ENCODE assay signal across 12 cellular contexts in the genomic region with DNA sequence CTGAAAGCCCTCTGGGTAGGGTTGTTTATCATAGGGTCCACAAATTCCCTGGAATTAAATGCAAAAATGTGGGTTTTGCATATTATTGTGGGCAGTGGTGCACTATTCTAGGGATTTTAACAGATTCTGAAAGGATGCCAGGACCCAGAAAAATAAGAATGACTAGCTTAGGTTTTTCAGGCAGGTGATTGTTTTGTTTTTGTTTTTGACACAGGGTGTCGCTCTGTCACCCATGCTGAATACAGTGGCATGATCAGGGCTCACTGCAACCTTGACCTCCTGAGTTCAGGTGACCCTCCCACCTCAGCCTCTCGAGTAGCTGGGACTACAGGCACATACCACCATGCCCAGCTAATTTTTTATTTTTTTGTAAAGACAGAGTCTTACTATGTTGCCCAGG. TPM values are rescaled to one million over a fixed set of nuclear protein-coding genes. Genes with fewer than 3 reads are reported as not detected.
DNase-seq lines count a peak whose midpoint lies in the region; ATAC-seq and TF ChIP-seq lines count a peak whose summit lies in the region.
"Had no signal": no experiment of that assay in that cellular context is flagged by ENCODE, and none has a peak within 500 bp of the region (broad histone marks: within the 10 kb centered on the region; RNA-seq: fewer than 3 reads in every experiment).

No MANE protein-coding gene starts in this region.

- H3K9me3 ChIP-seq in body of pancreas (no peaks in the 10 kb centered on the region), liver (ENCODE audit: control insufficient read depth in 4 of 4, low read length in 3 of 4) (no peaks in the 10 kb centered on the region), Karpas-422 (ENCODE audit: low read length) (no peaks in the 10 kb centered on the region)

- H3K4me2 ChIP-seq in Karpas-422 (ENCODE audit: low read depth, low read length, poor library complexity, severe bottlenecking): no peak overlapping the region

- ATAC-seq in body of pancreas: no peak

- H4K20me1 ChIP-seq in Karpas-422 (ENCODE audit: insufficient read depth, low read depth, low read length): no peaks in the 10 kb centered on the region

- H3K4me1 ChIP-seq in body of pancreas: peaks cover 11% of the 10 kb centered on the region
- peaks cover 0 to 11% (median 4%) of the 10 kb centered on the region in 4 donors for H3K4me1 ChIP-seq in liver (ENCODE audit: control insufficient read depth in 4 of 4, insufficient read depth in 4 of 4, low read length in 3 of 4)
- peaks cover 11% of the 10 kb centered on the region for H3K4me1 ChIP-seq in Karpas-422 (ENCODE audit: low read length)

- intact Hi-C loops in body of pancreas (cut with DNase I): no loop called here

- TF ChIP-seq POLR2A in body of pancreas (IDR thresholded peaks at IDR 0.05): no peak

- H3K36me3 ChIP-seq in body of pancreas (replicated peaks in 1 of 2; ENCODE audit: insufficient read depth in 1 of 2, low read depth in 2 of 2) (peaks cover 0 to 2% of the 10 kb centered on the region in 2 donors), liver (ENCODE audit: control insufficient read depth in 4 of 4, insufficient read depth in 3 of 4, low read depth in 1 of 4, low read length in 3 of 4) (no peaks in the 10 kb centered on the region), Karpas-422 (ENCODE audit: insufficient read depth, low read length) (no peaks in the 10 kb centered on the region)

- H3K9me2 ChIP-seq in Karpas-422 (replicated peaks; ENCODE audit: insufficient read depth, low read length): no peaks in the 10 kb centered on the region

- DNase-seq in HT1080 (ENCODE audit: low read depth): peak; percentile 19
- no peak for DNase-seq in body of pancreas
- no peak for DNase-seq in substantia nigra (lab: John Stamatoyannopoulos, UW)
- no peak for DNase-seq in NCI-H1436 treated with DMSO at 0.1 percent for 48 hours (lab: John Stamatoyannopoulos, UW)
- DNase-seq in Karpas-422: no peak
- no peak for DNase-seq in NCI-H82 (lab: John Stamatoyannopoulos, UW)
- DNase-seq in inferior parietal cortex (ENCODE audit: extremely low spot score): no peak
- DNase-seq: NCI-H526 treated with DMSO at 0.1 percent for 48 hours; stimulated activated CD4-positive, alpha-beta T cell treated with anti-CD3 and anti-CD28 coated beads, Interleukin-2, amount 100 ng/mL, for 48 hours had no signal

- TF ChIP-seq RAD21 in liver (IDR thresholded peaks at IDR 0.05): peak in 1 of 2 donors; percentile 46

- 73 to 82% methylated on average over 2 of the region's 2 CpGs for WGBS in body of pancreas, 2 donors
- 49% methylated on average over 2 of the region's 2 CpGs for WGBS in liver

- no peak for TF ChIP-seq CTCF in body of pancreas (IDR thresholded peaks at IDR 0.05)
- no peak for TF ChIP-seq CTCF in liver (IDR thresholded peaks at IDR 0.05; ENCODE audit: low read depth, low read length, missing input control)

- no peaks in the 10 kb centered on the region for H3K79me2 ChIP-seq in Karpas-422 (ENCODE audit: low read length)

- H3K27ac ChIP-seq in body of pancreas (peak overlapping the region; percentile 58 to 75 (median 62)), liver (ENCODE audit: low read depth in 1 of 2, low read length in 2 of 2) (peak overlapping the region; percentile 87 to 92), substantia nigra (ENCODE audit: low read depth, low read length, poor library complexity, severe bottlenecking) (peak overlapping the region; percentile 60), Karpas-422 (ENCODE audit: low read length) (no peak overlapping the region)

- H3K27me3 ChIP-seq in body of pancreas: no peaks in the 10 kb centered on the region
- H3K27me3 ChIP-seq in liver (ENCODE audit: control insufficient read depth in 4 of 4, insufficient read depth in 4 of 4, low read length in 3 of 4): no peaks in the 10 kb centered on the region
- no peaks in the 10 kb centered on the region for H3K27me3 ChIP-seq in Karpas-422 (ENCODE audit: low read length)

- H2AFZ ChIP-seq in Karpas-422 (ENCODE audit: low read length): no peak overlapping the region

- H3K4me3 ChIP-seq in body of pancreas (no peak overlapping the region), liver (ENCODE audit: low read depth in 1 of 3, low read length in 3 of 3) (no peak overlapping the region), Karpas-422 (ENCODE audit: low read length) (no peak overlapping the region)

- peak overlapping the region; percentile 18 to 84 for H3K9ac ChIP-seq in liver (ENCODE audit: low read depth in 1 of 2, low read length in 2 of 2)
- H3K9ac ChIP-seq in Karpas-422 (ENCODE audit: low read length): no peak overlapping the region

TF ChIP-seq in liver, 16 proteins besides CTCF, POLR2A, EP300 and RAD21:
- TF ChIP-seq, protein P1, sequence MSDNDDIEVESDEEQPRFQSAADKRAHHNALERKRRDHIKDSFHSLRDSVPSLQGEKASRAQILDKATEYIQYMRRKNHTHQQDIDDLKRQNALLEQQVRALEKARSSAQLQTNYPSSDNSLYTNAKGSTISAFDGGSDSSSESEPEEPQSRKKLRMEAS (IDR thresholded peaks at IDR 0.05): no peak
- TF ChIP-seq HNF4A (conservative IDR thresholded peaks at IDR 0.05): no peak
- no peak for TF ChIP-seq FOXA1 (IDR thresholded peaks at IDR 0.05)

RNA-seq across cellular contexts. Expression of a gene that starts 19.2 kb away (rescaled TPM):
- total RNA-seq in HT1080 (2014; rRNA removed; shearing (Covaris generic)): 58.9 and 60.2 TPM in 2 replicates
- 30.8 and 32.6 TPM in 2 replicates for polyA plus RNA-seq in HT1080 (2015; cell fraction: cytosol; rRNA removed)
- polyA plus RNA-seq in HT1080 (2015; cell fraction: nucleus; rRNA removed): 56.6 and 59.9 TPM in 2 replicates
- total RNA-seq in body of pancreas (1 to 10 TPM; 8.6 to 9.3 TPM), liver (10 to 100 TPM in 1 of 2 donors, 1 to 10 TPM in 1; 1.5 to 24.1 TPM)
- polyA plus RNA-seq in liver: under 1 TPM; 0.40 to 0.80 TPM
- 9.1 and 9.6 TPM in 2 replicates for total RNA-seq in Karpas-422 (2014; rRNA removed; shearing (Covaris generic); ENCODE audit: low replicate concordance)
- total RNA-seq: LHCN-M2 had no signal

RNA-seq across cellular contexts. Expression of a gene that starts 25.5 kb away (rescaled TPM):
- total RNA-seq in HT1080 (2014; rRNA removed; shearing (Covaris generic)): not detected in 2 replicates
- polyA plus RNA-seq in HT1080 (2015; cell fraction: cytosol; rRNA removed): not detected in 2 replicates
- not detected in 2 replicates for polyA plus RNA-seq in HT1080 (2015; cell fraction: nucleus; rRNA removed)
- total RNA-seq in body of pancreas (not detected), liver (not detected)
- polyA plus RNA-seq in liver: not detected
- total RNA-seq in Karpas-422 (2014; rRNA removed; shearing (Covaris generic); ENCODE audit: low replicate concordance): not detected in 2 replicates
- total RNA-seq: glomerular endothelial cell, LHCN-M2 had no signal

RNA-seq across cellular contexts. Expression of a gene that starts 48.0 kb away (rescaled TPM):
- total RNA-seq in HT1080 (2014; rRNA removed; shearing (Covaris generic)): 0.06 TPM in 1 of 2 replicates, not detected in the other
- not detected in 2 replicates for polyA plus RNA-seq in HT1080 (2015; cell fraction: cytosol; rRNA removed)
- polyA plus RNA-seq in HT1080 (2015; cell fraction: nucleus; rRNA removed): not detected in 2 replicates
- total RNA-seq in body of pancreas (1 to 10 TPM; 1.0 to 1.3 TPM), liver (10 to 100 TPM in 1 of 2 donors, 1 to 10 TPM in 1; 6.0 to 10.2 TPM)
- 1 to 10 TPM; 1.9 to 2.8 TPM for polyA plus RNA-seq in liver
- total RNA-seq in Karpas-422 (2014; rRNA removed; shearing (Covaris generic); ENCODE audit: low replicate concordance): 5.5 and 10.0 TPM in 2 replicates
- total RNA-seq: glomerular endothelial cell, LHCN-M2 had no signal

RNA-seq across cellular contexts. Expression of a gene that starts 52.6 kb away (rescaled TPM):
- 2.4 and 4.7 TPM in 2 replicates for total RNA-seq in HT1080 (2014; rRNA removed; shearing (Covaris generic))
- polyA plus RNA-seq in HT1080 (2015; cell fraction: cytosol; rRNA removed): 1.8 and 2.3 TPM in 2 replicates
- 3.6 and 8.9 TPM in 2 replicates for polyA plus RNA-seq in HT1080 (2015; cell fraction: nucleus; rRNA removed)
- total RNA-seq in body of pancreas (1 to 10 TPM; 1.6 to 2.3 TPM), liver (1 to 10 TPM in 1 of 2 donors, under 1 TPM in 1; 0.75 to 1.0 TPM)
- polyA plus RNA-seq in liver: under 1 TPM in 1 of 2 donors, not detected in 1; 0.07 TPM
- total RNA-seq in Karpas-422 (2014; rRNA removed; shearing (Covaris generic); ENCODE audit: low replicate concordance): 0.43 and 9.1 TPM in 2 replicates
